ENCODE assay signal across 15 cellular contexts in the genomic region with DNA sequence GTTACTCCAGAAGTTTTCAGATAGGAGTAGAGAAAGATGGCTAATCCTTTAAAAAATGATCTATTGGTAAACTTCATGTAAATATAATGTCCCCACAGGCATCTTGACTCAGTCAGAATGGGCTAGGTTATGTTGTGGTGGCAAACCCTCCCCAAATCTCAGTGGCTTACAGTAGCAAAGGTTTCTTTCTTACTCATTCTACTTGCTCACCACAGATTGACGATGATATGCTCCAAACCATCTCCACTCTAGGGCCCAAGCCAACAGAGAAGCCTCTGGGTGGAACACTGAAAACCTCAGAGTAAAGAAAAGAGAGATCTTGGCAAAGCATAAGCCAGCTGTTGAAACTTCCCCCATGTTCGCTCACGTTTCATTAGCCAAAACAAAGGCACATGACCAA.
DNase-seq lines count a peak whose midpoint lies in the region; ATAC-seq and TF ChIP-seq lines count a peak whose summit lies in the region.
"Had no signal": no experiment of that assay in that cellular context is flagged by ENCODE, and none has a peak within 500 bp of the region (broad histone marks: within the 10 kb centered on the region; RNA-seq: fewer than 3 reads in every experiment).

No MANE protein-coding gene starts in this region.

- H2AK5ac ChIP-seq in trophoblast cell (ENCODE audit: low read length) = no peak overlapping the region

- no peak for TF ChIP-seq CTCF in epithelial cell of esophagus (IDR thresholded peaks at IDR 0.05; ENCODE audit: insufficient read depth, low read depth, low read length, missing control alignments)

- no peaks in the 10 kb centered on the region for H3K9me3 ChIP-seq in trophoblast cell (ENCODE audit: insufficient read depth, low read depth, low read length)
- H3K9me3 ChIP-seq: Caco-2, SK-N-SH had no signal

- H2BK5ac ChIP-seq in trophoblast cell (ENCODE audit: low read depth, low read length, poor library complexity) = no peak overlapping the region

- no peak overlapping the region for H2AFZ ChIP-seq in trophoblast cell (ENCODE audit: insufficient read depth, low read length, poor library complexity)
- H2AFZ ChIP-seq: GM23338 had no signal

- ATAC-seq in HG03520 (IDR thresholded peaks at IDR 0.05; ENCODE audit: unreplicated experiment) = peak; percentile 62
- ATAC-seq: GM23338, natural killer cell had no signal

- H3K23ac ChIP-seq in trophoblast cell (ENCODE audit: low read length) = no peak overlapping the region

- H3K4me3 ChIP-seq in epithelial cell of esophagus (ENCODE audit: low read length) = no peak overlapping the region
- no peak overlapping the region for H3K4me3 ChIP-seq in trophoblast cell (ENCODE audit: low read depth, low read length)
- H3K4me3 ChIP-seq: GM23338, lung had no signal

- peak; percentile 55 for DNase-seq in activated CD8-positive, alpha-beta memory T cell treated with anti-CD3 and anti-CD28 coated beads, Interleukin-2, amount 50 U/mL, for 48 hours
- DNase-seq in activated CD8-positive, alpha-beta memory T cell treated with anti-CD3 and anti-CD28 coated beads, Interleukin-2, amount 50 U/mL, for 4 hours = no peak
- DNase-seq in epithelial cell of esophagus (ENCODE audit: low read depth) = peak; percentile 7
- peak; percentile 6 to 20 for DNase-seq in stimulated activated CD8-positive, alpha-beta memory T cell treated with anti-CD3 and anti-CD28 coated beads, Interleukin-15, amount 100 ng/mL, for 48 hours (ENCODE audit: low read depth in 2 of 2)
- DNase-seq in NCI-H2081 (lab: John Stamatoyannopoulos, UW) = no peak
- no peak for DNase-seq in retina
- no peak for DNase-seq in trophoblast cell
- DNase-seq: Caco-2, natural killer cell, NCI-H187, NCI-H510A treated with DMSO at 0.1 percent for 48 hours, SK-N-SH had no signal

- no peak overlapping the region for H3K14ac ChIP-seq in trophoblast cell (ENCODE audit: low read length)

- H4K91ac ChIP-seq in trophoblast cell (ENCODE audit: low read depth, low read length) = no peak overlapping the region

- no peak overlapping the region for H3K4ac ChIP-seq in trophoblast cell (ENCODE audit: low read depth, low read length)

- no peak overlapping the region for H3K27ac ChIP-seq in trophoblast cell (ENCODE audit: low read depth, low read length)

- H4K12ac ChIP-seq in trophoblast cell (ENCODE audit: low read depth, low read length) = no peak overlapping the region

- H2BK120ac ChIP-seq in trophoblast cell (ENCODE audit: insufficient read depth, low read length, poor library complexity) = no peak overlapping the region

- H3K79me1 ChIP-seq in trophoblast cell (ENCODE audit: low read length) = peaks cover 2% of the 10 kb centered on the region

- H3K27me3 ChIP-seq in trophoblast cell (ENCODE audit: insufficient read depth, low read length) = no peaks in the 10 kb centered on the region

- H2BK12ac ChIP-seq in trophoblast cell (ENCODE audit: low read length) = no peak overlapping the region

- no peak overlapping the region for H3K9ac ChIP-seq in trophoblast cell (ENCODE audit: low read length)
- H3K9ac ChIP-seq: SK-N-SH had no signal

- H4K8ac ChIP-seq in trophoblast cell (ENCODE audit: low read depth, low read length) = no peak overlapping the region

- no peaks in the 10 kb centered on the region for H3K36me3 ChIP-seq in trophoblast cell (ENCODE audit: control insufficient read depth in 1 of 2, insufficient read depth in 2 of 2, low read length in 2 of 2)

- no peak overlapping the region for H3K18ac ChIP-seq in trophoblast cell (ENCODE audit: low read length)

- no peaks in the 10 kb centered on the region for H3K79me2 ChIP-seq in trophoblast cell (ENCODE audit: control insufficient read depth, insufficient read depth, low read length, poor library complexity)

- no CpG with 5 or more reads among the region's 3 CpGs for WGBS in trophoblast cell (ENCODE audit: extremely low coverage, insufficient coverage, insufficient read length)

- H3K4me2 ChIP-seq in trophoblast cell (ENCODE audit: low read length) = no peak overlapping the region
- H3K4me2 ChIP-seq: GM23338, SK-N-SH had no signal

- H3K4me1 ChIP-seq in trophoblast cell (ENCODE audit: control insufficient read depth in 1 of 2, insufficient read depth in 2 of 2, low read length in 2 of 2) = peaks cover 11 to 16% of the 10 kb centered on the region in 2 experiments
- H3K4me1 ChIP-seq: Caco-2 had no signal

Comparison
In these comparisons a context has a peak if more than half of its experiments do, and no peak if none do; other contexts are left out.
1. DNase-seq: peak in activated CD8-positive, alpha-beta memory T cell treated with anti-CD3 and anti-CD28 coated beads, Interleukin-2, amount 50 U/mL, for 48 hours (single experiment), epithelial cell of esophagus (single experiment) and stimulated activated CD8-positive, alpha-beta memory T cell treated with anti-CD3 and anti-CD28 coated beads, Interleukin-15, amount 100 ng/mL, for 48 hours (2 of 2); none in activated CD8-positive, alpha-beta memory T cell treated with anti-CD3 and anti-CD28 coated beads, Interleukin-2, amount 50 U/mL, for 4 hours (single experiment), NCI-H2081 (0 of 2), retina (single experiment) and trophoblast cell (0 of 2).